In the genomic region with DNA sequence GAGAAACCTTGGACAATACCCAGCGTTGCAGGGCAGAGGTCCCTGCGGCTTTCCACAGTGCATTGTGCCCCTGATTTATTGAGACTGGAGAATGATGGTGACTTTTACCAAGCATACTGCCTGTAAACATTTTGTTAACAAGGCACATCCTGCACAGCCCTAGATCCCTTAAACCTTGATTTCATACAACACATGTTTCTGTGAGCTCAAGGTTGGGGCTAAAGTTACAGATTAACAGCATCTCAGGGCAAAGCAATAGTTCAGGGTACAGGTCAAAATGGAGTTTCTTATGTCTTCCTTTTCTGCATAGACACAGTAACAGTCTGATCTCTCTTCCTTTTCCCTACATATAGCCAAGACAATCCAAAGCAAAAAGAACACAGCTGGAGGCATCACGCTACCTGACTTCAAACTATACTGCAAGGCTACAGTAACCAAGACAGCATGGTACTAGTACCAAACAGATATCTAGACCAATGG, we compare ENCODE assay signal across 12 cellular contexts. TPM values are rescaled to one million over a fixed set of nuclear protein-coding genes. Genes with fewer than 3 reads are reported as not detected.
"Had no signal": no experiment of that assay in that cellular context is flagged by ENCODE, and none has a peak within 500 bp of the region (broad histone marks: within the 10 kb centered on the region; RNA-seq: fewer than 3 reads in every experiment).

No MANE protein-coding gene starts in this region.

RNA-seq across cellular contexts. Expression of gene CARMIL3, which starts 26.8 kb away (rescaled TPM):
- total RNA-seq: ascending aorta, bronchial epithelial cell had no signal

RNA-seq across cellular contexts. Expression of gene CPNE6, which starts 46.4 kb away (rescaled TPM):
- total RNA-seq: activated naive CD4-positive, alpha-beta T cell treated with anti-CD3 and anti-CD28 coated beads for 36 hours; activated naive CD8-positive, alpha-beta T cell treated with anti-CD3 and anti-CD28 coated beads for 36 hours; activated T-cell treated with anti-CD3 and anti-CD28 coated beads, Interleukin-2, amount 50 U/mL, for 4 hours; activated T-helper 1 cell treated with anti-CD3 and anti-CD28 coated beads, Interleukin-12 subunit alpha, Interleukin-12 subunit beta, Interleukin-2, Interleukin-4 antibody, amounts not matched to agents 30 ng/mL and 10 ng/mL and 1 ng/mL, durations not matched to agents 14 hours and 24 hours and 36 hours; activated T-helper 17 cell treated with anti-CD3 and anti-CD28 coated beads, Interleukin-2, amount 50 U/mL, for 72 hours; activated T-helper 2 cell treated with anti-CD3 and anti-CD28 coated beads, Interferon-gamma antibody, Interleukin-2, Interleukin-4, amounts not matched to agents 10 μg/mL and 5 μg/mL and 100 μg/mL, durations not matched to agents 14 hours and 24 hours and 36 hours; ascending aorta; astrocyte; body of pancreas; breast epithelium; bronchial epithelial cell; chondrocyte had no signal
